26 cellular contexts compared by ENCODE assay signal in genomic region chr4:172995704-172996103, GRCh38.
"Had no signal": no experiment of that assay in that cellular context is flagged by ENCODE, and none has a peak within 500 bp of the region (broad histone marks: within the 10 kb centered on the region; RNA-seq: fewer than 3 reads in every experiment).

No MANE protein-coding gene starts in this region.

- H3K27me3 Mint-ChIP-seq: dendritic cell treated with granulocyte-macrophage colony-stimulating factor and Interleukin-4, amounts not matched to agents 40 ng/mL and 50 ng/mL, for 4 days had no signal

- H3K27me3 ChIP-seq: body of pancreas, gastroesophageal sphincter, testis had no signal

- H3K4me1 Mint-ChIP-seq: activated B cell treated with CpG ODN at 0.5 μM for 24 hours; activated naive CD8-positive, alpha-beta T cell treated with anti-CD3 and anti-CD28 coated beads, Interleukin-2, amount 10 ng/mL, durations not matched to agents 7 days and 5 days; naive thymus-derived CD4-positive, alpha-beta T cell had no signal

- H3K36me3 ChIP-seq: gastroesophageal sphincter had no signal

- DNase-seq: activated B cell treated with CpG ODN at 0.5 μM for 24 hours; activated CD4-positive, alpha-beta T cell treated with anti-CD3 and anti-CD28 coated beads for 36 hours; activated CD4-positive, alpha-beta T cell treated with anti-CD3 and anti-CD28 coated beads, Interleukin-2, amount 50 U/mL, for 4 hours; activated CD8-positive, alpha-beta memory T cell treated with anti-CD3 and anti-CD28 coated beads for 24 hours; activated CD8-positive, alpha-beta memory T cell treated with anti-CD3 and anti-CD28 coated beads, Interleukin-2, amount 50 U/mL, for 4 hours; activated naive CD4-positive, alpha-beta T cell treated with Interleukin-2 at 50 U/mL for 16 hours; activated naive CD8-positive, alpha-beta T cell treated with anti-CD3 and anti-CD28 coated beads, Interleukin-2, amount 10 ng/mL, durations not matched to agents 7 days and 5 days; activated T-cell treated with anti-CD3 and anti-CD28 coated beads, Interleukin-2, amount 50 U/mL, for 48 hours; amygdala; body of pancreas; effector CD8-positive, alpha-beta T cell; head of caudate nucleus; hypothalamus; naive thymus-derived CD4-positive, alpha-beta T cell; occipital lobe; small intestine; stimulated activated CD4-positive, alpha-beta T cell treated with anti-CD3 and anti-CD28 coated beads, Interleukin-15, amount 100 ng/mL, for 24 hours; T1000; testis had no signal

- ATAC-seq: activated CD4-positive, alpha-beta T cell treated with anti-CD3 and anti-CD28 coated beads for 36 hours; body of pancreas; esophagus mucosa; gastroesophageal sphincter; naive thymus-derived CD4-positive, alpha-beta T cell; sciatic nerve; stimulated activated memory B cell treated with anti-CD40 and anti-IgM and Interleukin-4, amounts not matched to agents 10 μg/mL and 1 μg/mL and 100 μg/mL, for 72 hours had no signal

- H3K4me3 ChIP-seq: body of pancreas, gastroesophageal sphincter, testis had no signal

- H3K9me3 ChIP-seq: body of pancreas, gastroesophageal sphincter, testis had no signal

- H3K4me1 ChIP-seq: body of pancreas, gastroesophageal sphincter, testis had no signal

- H3K9me3 Mint-ChIP-seq: activated B cell treated with CpG ODN at 0.5 μM for 24 hours; activated naive CD8-positive, alpha-beta T cell treated with anti-CD3 and anti-CD28 coated beads, Interleukin-2, amount 10 ng/mL, durations not matched to agents 7 days and 5 days; dendritic cell treated with granulocyte-macrophage colony-stimulating factor and Interleukin-4, amounts not matched to agents 40 ng/mL and 50 ng/mL, for 4 days; naive thymus-derived CD4-positive, alpha-beta T cell; stimulated activated memory B cell treated with anti-CD40 and anti-IgM and Interleukin-4, amounts not matched to agents 10 μg/mL and 1 μg/mL and 100 μg/mL, for 72 hours; T-helper 1 cell treated with Interleukin-12 subunit alpha and Interleukin-12 subunit beta and Interleukin-4 antibody, amounts not matched to agents 30 μg/mL and 1 μg/mL, for 36 hours had no signal

- H3K27ac ChIP-seq: body of pancreas, gastroesophageal sphincter, testis had no signal

- H3K4me3 Mint-ChIP-seq: activated B cell treated with CpG ODN at 0.5 μM for 24 hours; activated CD4-positive, alpha-beta T cell treated with anti-CD3 and anti-CD28 coated beads for 36 hours; activated naive CD8-positive, alpha-beta T cell treated with anti-CD3 and anti-CD28 coated beads, Interleukin-2, amount 10 ng/mL, durations not matched to agents 7 days and 5 days; dendritic cell treated with granulocyte-macrophage colony-stimulating factor and Interleukin-4, amounts not matched to agents 40 ng/mL and 50 ng/mL, for 4 days; naive thymus-derived CD4-positive, alpha-beta T cell; neural crest cell; stimulated activated memory B cell treated with anti-CD40 and anti-IgM and Interleukin-4, amounts not matched to agents 10 μg/mL and 1 μg/mL and 100 μg/mL, for 72 hours; T-helper 1 cell treated with Interleukin-12 subunit alpha and Interleukin-12 subunit beta and Interleukin-4 antibody, amounts not matched to agents 30 μg/mL and 1 μg/mL, for 36 hours had no signal

- H3K27ac Mint-ChIP-seq: activated B cell treated with CpG ODN at 0.5 μM for 24 hours; activated CD4-positive, alpha-beta T cell treated with anti-CD3 and anti-CD28 coated beads for 36 hours; activated naive CD8-positive, alpha-beta T cell treated with anti-CD3 and anti-CD28 coated beads, Interleukin-2, amount 10 ng/mL, durations not matched to agents 7 days and 5 days; dendritic cell treated with granulocyte-macrophage colony-stimulating factor and Interleukin-4, amounts not matched to agents 40 ng/mL and 50 ng/mL, for 4 days; naive thymus-derived CD4-positive, alpha-beta T cell; stimulated activated memory B cell treated with anti-CD40 and anti-IgM and Interleukin-4, amounts not matched to agents 10 μg/mL and 1 μg/mL and 100 μg/mL, for 72 hours; T-helper 1 cell treated with Interleukin-12 subunit alpha and Interleukin-12 subunit beta and Interleukin-4 antibody, amounts not matched to agents 30 μg/mL and 1 μg/mL, for 36 hours had no signal

- H3K36me3 Mint-ChIP-seq: activated naive CD8-positive, alpha-beta T cell treated with anti-CD3 and anti-CD28 coated beads, Interleukin-2, amount 10 ng/mL, durations not matched to agents 7 days and 5 days; naive thymus-derived CD4-positive, alpha-beta T cell; stimulated activated memory B cell treated with anti-CD40 and anti-IgM and Interleukin-4, amounts not matched to agents 10 μg/mL and 1 μg/mL and 100 μg/mL, for 72 hours had no signal
